Comparison of ENCODE assay signal across 32 cellular contexts in the genomic region with DNA sequence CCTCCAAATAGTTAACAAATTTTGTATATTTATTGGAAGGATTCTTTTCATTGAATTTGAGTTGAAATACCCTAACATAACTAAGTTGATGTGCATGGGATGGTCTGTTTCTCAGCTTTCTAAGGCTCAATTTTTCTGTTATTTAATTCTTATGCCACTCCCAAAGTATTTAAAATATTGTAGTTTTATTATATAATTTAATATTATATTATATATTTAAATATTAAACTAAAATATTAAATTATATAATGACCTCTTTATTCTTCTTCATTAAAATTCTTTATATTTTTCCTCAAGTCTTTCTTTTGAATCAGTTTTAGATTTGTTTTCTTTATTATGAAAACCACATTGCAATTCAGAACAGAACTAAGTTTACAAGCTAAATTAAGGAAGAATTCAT.
"Had no signal": no experiment of that assay in that cellular context is flagged by ENCODE, and none has a peak within 500 bp of the region (broad histone marks: within the 10 kb centered on the region; RNA-seq: fewer than 3 reads in every experiment).

No MANE protein-coding gene starts in this region.

- H3K9me3 ChIP-seq: esophagus squamous epithelium, gastroesophageal sphincter had no signal

- H3K27me3 Mint-ChIP-seq: activated B cell treated with CpG ODN at 0.5 μM for 24 hours; activated CD8-positive, alpha-beta T cell treated with anti-CD3 and anti-CD28 coated beads for 36 hours; activated naive CD8-positive, alpha-beta T cell; activated T-helper 17 cell treated with anti-CD3 and anti-CD28 coated beads, Interleukin-2, amount 50 U/mL, for 72 hours; central memory CD8-positive, alpha-beta T cell; effector memory CD8-positive, alpha-beta T cell had no signal

- H3K27ac ChIP-seq: brain microvascular endothelial cell, epithelial cell of prostate, esophagus squamous epithelium, gastroesophageal sphincter, VCaP had no signal

- FAIRE-seq: astrocyte, bronchial epithelial cell, endothelial cell of umbilical vein had no signal

- DNase-seq: activated B cell treated with CpG ODN at 0.5 μM for 24 hours; activated CD4-positive, alpha-beta T cell treated with anti-CD3 and anti-CD28 coated beads for 48 hours; activated CD4-positive, alpha-beta T cell treated with anti-CD3 and anti-CD28 coated beads, Interleukin-2, amount 50 U/mL, for 1 hour; activated CD4-positive, alpha-beta T cell treated with anti-CD3 and anti-CD28 coated beads, Interleukin-2, amount 50 U/mL, for 48 hours; activated CD8-positive, alpha-beta memory T cell treated with anti-CD3 and anti-CD28 coated beads for 24 hours; activated CD8-positive, alpha-beta T cell treated with anti-CD3 and anti-CD28 coated beads for 36 hours; activated effector memory CD4-positive, alpha-beta T cell treated with Interleukin-2 at 50 U/mL for 16 hours; activated gamma-delta T cell treated with Interleukin-2 at 50 U/mL for 16 hours; activated naive CD4-positive, alpha-beta T cell treated with anti-CD3 and anti-CD28 coated beads, Interleukin-2, amount 50 U/mL, for 16 hours; activated naive CD4-positive, alpha-beta T cell treated with Interleukin-2 at 50 U/mL for 16 hours; activated T-cell treated with anti-CD3 and anti-CD28 coated beads, Interleukin-2, amount 50 U/mL, for 4 hours; amniotic stem cell; anterior cingulate cortex; brain microvascular endothelial cell; cortex of kidney; dermis blood vessel endothelial cell; effector CD4-positive, alpha-beta T cell; effector memory CD8-positive, alpha-beta T cell; esophagus squamous epithelium; foreskin melanocyte; head of caudate nucleus; T-helper 2 cell had no signal

- H3K36me3 ChIP-seq: brain microvascular endothelial cell, esophagus squamous epithelium, gastroesophageal sphincter had no signal

- H3K9me3 Mint-ChIP-seq: activated CD8-positive, alpha-beta T cell treated with anti-CD3 and anti-CD28 coated beads for 36 hours; activated T-cell treated with anti-CD3 and anti-CD28 coated beads, Interleukin-2, amount 50 U/mL, for 4 hours; activated T-helper 17 cell treated with anti-CD3 and anti-CD28 coated beads, Interleukin-2, amount 50 U/mL, for 72 hours; effector memory CD8-positive, alpha-beta T cell had no signal

- H3K27ac Mint-ChIP-seq: activated B cell treated with CpG ODN at 0.5 μM for 24 hours; activated CD8-positive, alpha-beta T cell treated with anti-CD3 and anti-CD28 coated beads for 36 hours; activated naive CD8-positive, alpha-beta T cell; activated T-helper 17 cell treated with anti-CD3 and anti-CD28 coated beads, Interleukin-2, amount 50 U/mL, for 72 hours; effector memory CD8-positive, alpha-beta T cell had no signal

- H3K4me1 ChIP-seq: esophagus squamous epithelium, gastroesophageal sphincter had no signal

- H3K4me3 Mint-ChIP-seq: activated B cell treated with CpG ODN at 0.5 μM for 24 hours; activated CD8-positive, alpha-beta T cell treated with anti-CD3 and anti-CD28 coated beads for 36 hours; activated naive CD8-positive, alpha-beta T cell; activated T-cell treated with anti-CD3 and anti-CD28 coated beads, Interleukin-2, amount 50 U/mL, for 4 hours; activated T-helper 17 cell treated with anti-CD3 and anti-CD28 coated beads, Interleukin-2, amount 50 U/mL, for 72 hours; central memory CD8-positive, alpha-beta T cell; effector memory CD8-positive, alpha-beta T cell had no signal

- H3K4me3 ChIP-seq: esophagus squamous epithelium, gastroesophageal sphincter had no signal

- ATAC-seq: activated CD4-positive, CD25-positive, alpha-beta regulatory T cell treated with anti-CD3 and anti-CD28 coated beads, Interleukin-2, amount 50 U/mL, for 24 hours; activated CD8-positive, alpha-beta T cell treated with anti-CD3 and anti-CD28 coated beads for 36 hours; activated T-cell treated with anti-CD3 and anti-CD28 coated beads, Interleukin-2, amount 50 U/mL, for 4 hours; activated T-helper 17 cell treated with anti-CD3 and anti-CD28 coated beads, Interleukin-2, amount 50 U/mL, for 72 hours; effector memory CD8-positive, alpha-beta T cell; gastroesophageal sphincter had no signal

- H3K4me1 Mint-ChIP-seq: activated B cell treated with CpG ODN at 0.5 μM for 24 hours; activated T-helper 17 cell treated with anti-CD3 and anti-CD28 coated beads, Interleukin-2, amount 50 U/mL, for 72 hours; central memory CD8-positive, alpha-beta T cell had no signal

- H3K36me3 Mint-ChIP-seq: activated naive CD8-positive, alpha-beta T cell had no signal
